In genomic region chr2:136118819-136119716, GRCh38 we compare ENCODE assay signal across 8 cellular contexts. TPM values are rescaled to one million over a fixed set of nuclear protein-coding genes. Genes with fewer than 3 reads are reported as not detected.
DNase-seq lines count a peak whose midpoint lies in the region; ATAC-seq and TF ChIP-seq lines count a peak whose summit lies in the region.

No MANE protein-coding gene starts in this region.

- H3K4me3 ChIP-seq in ACC112 (ENCODE audit: low read depth, low read length) (peak overlapping the region; percentile 39; the same call in 1 of the 2 replicates), iPS-18a (ENCODE audit: low read length) (peak overlapping the region; percentile 76), PC-9 (no peak overlapping the region)

- peak overlapping the region; percentile 86 for H3K27ac Mint-ChIP-seq in activated naive CD4-positive, alpha-beta T cell treated with anti-CD3 and anti-CD28 coated beads, Interleukin-2, amount 50 U/mL, for 24 hours

- no peaks in the 10 kb centered on the region for H3K9me2 ChIP-seq in PC-9 (ENCODE audit: insufficient read depth)

- H3K27me3 ChIP-seq in ACC112 (ENCODE audit: insufficient read depth, low read length): peaks cover 92% of the 10 kb centered on the region
- peaks cover 66% of the 10 kb centered on the region for H3K27me3 ChIP-seq in iPS-18a (ENCODE audit: control insufficient read depth, insufficient read depth, low read length)
- H3K27me3 ChIP-seq in PC-9 (ENCODE audit: insufficient read depth, low read depth): no peaks in the 10 kb centered on the region

- H3K4me2 ChIP-seq in PC-9: no peak overlapping the region

- peaks cover 82% of the 10 kb centered on the region for H3K4me1 Mint-ChIP-seq in activated naive CD4-positive, alpha-beta T cell treated with anti-CD3 and anti-CD28 coated beads, Interleukin-2, amount 50 U/mL, for 24 hours

- H3K9me3 ChIP-seq in iPS-18a (ENCODE audit: control insufficient read depth, low read depth, low read length) (no peaks in the 10 kb centered on the region), PC-9 (ENCODE audit: insufficient read depth, low read depth) (no peaks in the 10 kb centered on the region; the same call in 1 of the 2 replicates)

- TF ChIP-seq CTCF in PC-9 (conservative IDR thresholded peaks at IDR 0.05): no peak

- POLR2A ChIA-PET in PC-9 (lab: Charles Lee; ENCODE audit: unreplicated experiment): no interaction called here

- H3K27ac ChIP-seq in ACC112 (ENCODE audit: low read depth, low read length) (no peak overlapping the region), iPS-18a (ENCODE audit: low read length) (no peak overlapping the region), PC-9 (no peak overlapping the region)

- no peaks in the 10 kb centered on the region for H3K79me2 ChIP-seq in ACC112 (ENCODE audit: control insufficient read depth, insufficient read depth, low read length, unreplicated experiment)
- H3K79me2 ChIP-seq in PC-9 (ENCODE audit: low read depth): no peaks in the 10 kb centered on the region

- H3K36me3 ChIP-seq in ACC112 (ENCODE audit: insufficient read depth, low read length): no peaks in the 10 kb centered on the region
- H3K36me3 ChIP-seq in iPS-18a (ENCODE audit: control insufficient read depth, low read depth, low read length): peaks cover 4% of the 10 kb centered on the region
- no peaks in the 10 kb centered on the region for H3K36me3 ChIP-seq in PC-9 (ENCODE audit: low read depth)

- DNase-seq in SIG-M5 (lab: John Stamatoyannopoulos, UW) (peak; percentile 15), GM19240 (ENCODE audit: insufficient read length, low spot score) (no peak), PC-9 (no peak)
- DNase-seq in stimulated activated CD4-positive, alpha-beta T cell treated with anti-CD3 and anti-CD28 coated beads, Interleukin-12 subunit alpha, Interleukin-12 subunit beta, amount 100 ng/mL, for 48 hours (ENCODE audit: low read depth in 2 of 3, low spot score in 1 of 3): peak; percentile 36 to 66 (median 65)

- BruUV-seq in PC-9 (replicated peaks; lab: Mats Ljungman, UMichigan): no TSS peak

- H3K4me1 ChIP-seq in ACC112 (ENCODE audit: control insufficient read depth, insufficient read depth, low read length, unreplicated experiment): no peaks in the 10 kb centered on the region
- peaks cover 13% of the 10 kb centered on the region for H3K4me1 ChIP-seq in iPS-18a (ENCODE audit: control insufficient read depth, low read depth, low read length)
- no peaks in the 10 kb centered on the region for H3K4me1 ChIP-seq in PC-9 (replicated peaks; ENCODE audit: insufficient read depth)

- intact Hi-C loops in PC-9 (cut with micrococcal nuclease; ENCODE audit: unreplicated experiment): loop anchor here (5.0 kb wide), 2 partner anchors 132 to 202 kb away; partner anchors contain the start of gene DARS1

- ATAC-seq in HG02885 (IDR thresholded peaks at IDR 0.05; ENCODE audit: poor library complexity, unreplicated experiment): peak; percentile 28

- no peaks in the 10 kb centered on the region for H3K9me3 Mint-ChIP-seq in activated naive CD4-positive, alpha-beta T cell treated with anti-CD3 and anti-CD28 coated beads, Interleukin-2, amount 50 U/mL, for 24 hours

- H2AFZ ChIP-seq in ACC112 (ENCODE audit: low read length, unreplicated experiment) (no peak overlapping the region), PC-9 (no peak overlapping the region)

- H4K20me1 ChIP-seq in PC-9 (ENCODE audit: insufficient read depth): no peaks in the 10 kb centered on the region

- H3K36me3 Mint-ChIP-seq in activated naive CD4-positive, alpha-beta T cell treated with anti-CD3 and anti-CD28 coated beads, Interleukin-2, amount 50 U/mL, for 24 hours: peaks cover 7% of the 10 kb centered on the region

- no peaks in the 10 kb centered on the region for H3K27me3 Mint-ChIP-seq in activated naive CD4-positive, alpha-beta T cell treated with anti-CD3 and anti-CD28 coated beads, Interleukin-2, amount 50 U/mL, for 24 hours

- no peak overlapping the region for H3K9ac ChIP-seq in iPS-18a (ENCODE audit: low read length)

- H3F3A ChIP-seq in PC-9 (ENCODE audit: insufficient read depth, low read depth): no peaks in the 10 kb centered on the region

- CTCF ChIA-PET in PC-9 (lab: Charles Lee): no interaction called here

- peak overlapping the region; percentile 93 for H3K4me3 Mint-ChIP-seq in activated naive CD4-positive, alpha-beta T cell treated with anti-CD3 and anti-CD28 coated beads, Interleukin-2, amount 50 U/mL, for 24 hours

RNA-seq across cellular contexts. Expression of gene CXCR4, which starts 1.1 kb away (rescaled TPM):
- total RNA-seq in PC-9 (2021): 0.70 and 1.1 TPM in 2 replicates

Comparison
In these comparisons a context has a peak if more than half of its experiments do, and no peak if none do; other contexts are left out.
1. DNase-seq: peak in SIG-M5 (single experiment) and stimulated activated CD4-positive, alpha-beta T cell treated with anti-CD3 and anti-CD28 coated beads, Interleukin-12 subunit alpha, Interleukin-12 subunit beta, amount 100 ng/mL, for 48 hours (3 of 3); none in GM19240 (single experiment) and PC-9 (0 of 2).